ENCODE assay signal across 1 cellular context in genomic region chr17:41648411-41649195, GRCh38.
TF ChIP-seq lines count a peak whose summit lies in the region.

No MANE protein-coding gene starts in this region.

TF ChIP-seq in HepG2, 621 proteins besides CTCF, POLR2A, EP300 and RAD21 (continued from another document and continues in another):
- TF ChIP-seq NFAT5 (CRISPR knock-in tag; IDR thresholded peaks at IDR 0.05) = no peak
- peak; percentile 59; the same call in 1 of the 2 replicates for TF ChIP-seq FOXO1 (CRISPR knock-in tag; IDR thresholded peaks at IDR 0.05)
- peak; percentile 51; the same call in 1 of the 2 replicates for TF ChIP-seq HNF1B (CRISPR knock-in tag; IDR thresholded peaks at IDR 0.05)
- peak; percentile 59; the same call in 1 of the 2 replicates for TF ChIP-seq ZNF224 (CRISPR knock-in tag; IDR thresholded peaks at IDR 0.05)
- peak; percentile 56; the same call in 1 of the 2 replicates for TF ChIP-seq ZNF451 (CRISPR knock-in tag; IDR thresholded peaks at IDR 0.05)
- no peak for TF ChIP-seq ZNF660 (CRISPR knock-in tag; IDR thresholded peaks at IDR 0.05; ENCODE audit: borderline replicate concordance, low read depth)
- TF ChIP-seq ZBTB40 (IDR thresholded peaks at IDR 0.05) = no peak
- 0 out of 2 replicates have a peak, but pooled peaks have one; percentile 41 for TF ChIP-seq ZBTB40 (CRISPR knock-in tag; IDR thresholded peaks at IDR 0.05)
- TF ChIP-seq SALL1 (CRISPR knock-in tag; IDR thresholded peaks at IDR 0.05) = peak; percentile 75
- no peak for TF ChIP-seq ZNF496 (CRISPR knock-in tag; IDR thresholded peaks at IDR 0.05; ENCODE audit: insufficient replicate concordance)
- TF ChIP-seq SP140L (CRISPR knock-in tag; IDR thresholded peaks at IDR 0.05; ENCODE audit: borderline replicate concordance) = no peak
- peak; percentile 39; the same call in 1 of the 2 replicates for TF ChIP-seq E2F2 (CRISPR knock-in tag; IDR thresholded peaks at IDR 0.05; ENCODE audit: borderline replicate concordance)
- TF ChIP-seq ZGPAT (CRISPR knock-in tag; IDR thresholded peaks at IDR 0.05) = no peak
- TF ChIP-seq ZNF781 (CRISPR knock-in tag; IDR thresholded peaks at IDR 0.05; ENCODE audit: borderline replicate concordance, not compliant biosample characterization) = no peak
- TF ChIP-seq ZNF574 (CRISPR knock-in tag; IDR thresholded peaks at IDR 0.05) = peak; percentile 64
- TF ChIP-seq TBP (CRISPR knock-in tag; IDR thresholded peaks at IDR 0.05) = peak; percentile 77; the same call in 1 of the 2 replicates
- TF ChIP-seq PRMT3 (CRISPR knock-in tag; IDR thresholded peaks at IDR 0.05; ENCODE audit: borderline replicate concordance, low read depth) = no peak
- no peak for TF ChIP-seq ZNF609 (CRISPR knock-in tag; IDR thresholded peaks at IDR 0.05; ENCODE audit: borderline replicate concordance)
- TF ChIP-seq ZNF354B (CRISPR knock-in tag; IDR thresholded peaks at IDR 0.05) = no peak
- TF ChIP-seq NFIB (CRISPR knock-in tag; IDR thresholded peaks at IDR 0.05; ENCODE audit: borderline replicate concordance) = no peak
- TF ChIP-seq HNRNPL (IDR thresholded peaks at IDR 0.05; ENCODE audit: low read depth, low read length) = no peak
